In the genomic region with DNA sequence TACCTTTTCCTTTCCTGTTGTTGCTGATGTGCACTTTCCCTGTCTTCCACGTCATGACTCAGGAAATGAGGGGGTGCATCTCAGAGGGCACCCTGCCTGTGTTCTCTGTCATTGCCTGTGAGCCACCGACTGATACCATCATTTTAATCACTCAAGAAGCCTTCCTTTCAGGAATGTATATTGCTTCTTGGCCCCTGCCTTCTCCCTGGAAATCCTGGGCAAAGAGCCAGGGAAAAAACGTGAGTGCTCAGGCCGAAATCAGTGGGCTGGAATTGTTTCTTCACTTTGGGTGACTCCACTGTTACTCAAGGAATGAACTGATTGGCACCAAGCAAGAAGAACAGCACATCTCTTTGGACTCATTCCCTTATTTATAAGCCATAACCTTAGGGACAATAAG, we compare ENCODE assay signal across 16 cellular contexts.
DNase-seq lines count a peak whose midpoint lies in the region; ATAC-seq and TF ChIP-seq lines count a peak whose summit lies in the region.
"Had no signal": no experiment of that assay in that cellular context is flagged by ENCODE, and none has a peak within 500 bp of the region (broad histone marks: within the 10 kb centered on the region; RNA-seq: fewer than 3 reads in every experiment).

No MANE protein-coding gene starts in this region.

- TF ChIP-seq CTCF in A673 (conservative IDR thresholded peaks at IDR 0.05; ENCODE audit: low read depth, low read length), result no peak
- no peak for TF ChIP-seq CTCF in foreskin fibroblast (IDR thresholded peaks at IDR 0.05; ENCODE audit: low read depth, low read length)
- no peak for TF ChIP-seq CTCF in GM10248 (IDR thresholded peaks at IDR 0.05; ENCODE audit: control extremely low read depth, extremely low read depth, low read depth, missing control alignments)
- TF ChIP-seq CTCF in CD4-positive, alpha-beta T cell (IDR thresholded peaks at IDR 0.05), result no peak

- peaks cover 67% of the 10 kb centered on the region for H3K4me1 Mint-ChIP-seq in CD4-positive, alpha-beta T cell (ENCODE audit: low read depth)

- H3K36me3 ChIP-seq in A673 (ENCODE audit: insufficient read depth, low read length, poor library complexity, severe bottlenecking), result no peaks in the 10 kb centered on the region
- H3K36me3 ChIP-seq: spleen had no signal

- DNase-seq in A673 (ENCODE audit: low spot score) (peak; percentile 88), GM04504 (ENCODE audit: low read depth) (peak; percentile 85), SW 1271 (lab: John Stamatoyannopoulos, UW) (peak; percentile 22 to 25), foreskin fibroblast (peak; percentile 86 to 90), GM10248 (ENCODE audit: extremely low spot score) (no peak), anterior cingulate cortex (lab: John Stamatoyannopoulos, UW) (no peak)
- DNase-seq in stimulated activated CD8-positive, alpha-beta memory T cell treated with anti-CD3 and anti-CD28 coated beads, Interleukin-4, amount 100 ng/mL, for 48 hours, result no peak
- DNase-seq in CD4-positive, alpha-beta T cell, result no peak
- DNase-seq: activated CD4-positive, CD25-positive, alpha-beta regulatory T cell treated with anti-CD3 and anti-CD28 coated beads, Interleukin-2, amount 50 U/mL, for 72 hours; activated effector memory CD4-positive, alpha-beta T cell treated with Interleukin-2 at 50 U/mL for 16 hours; CD4-positive, alpha-beta memory T cell; cortex of kidney; mucosa of descending colon; NCI-H2029; spleen had no signal

- H3K4me3 Mint-ChIP-seq in CD4-positive, alpha-beta T cell, result no peak overlapping the region

- BruUV-seq in A673 (replicated peaks; lab: Mats Ljungman, UMichigan), result no TSS peak

- H3K4me1 ChIP-seq in A673 (ENCODE audit: insufficient read depth, low read length, poor library complexity, severe bottlenecking), result peaks cover 55% of the 10 kb centered on the region

- H3K27ac ChIP-seq in A673 (ENCODE audit: low read depth, low read length, poor library complexity, severe bottlenecking), result peak overlapping the region; percentile 46
- no peak overlapping the region for H3K27ac ChIP-seq in CD4-positive, alpha-beta T cell (ENCODE audit: low read depth, low read length)

- H3K4me3 ChIP-seq in A673 (ENCODE audit: low read depth, low read length, poor library complexity, severe bottlenecking) (no peak overlapping the region), foreskin fibroblast (ENCODE audit: low read depth in 1 of 2, low read length in 2 of 2) (no peak overlapping the region)
- H3K4me3 ChIP-seq: mucosa of descending colon, spleen had no signal

- no peak for ATAC-seq in CD4-positive, alpha-beta T cell (ENCODE audit: poor library complexity)
- ATAC-seq: mucosa of descending colon, Panc1 had no signal

- intact Hi-C loops in A673 (cut with micrococcal nuclease; ENCODE audit: unreplicated experiment), result no loop called here
- intact Hi-C loops in CD4-positive, alpha-beta T cell (cut with DNase I, micrococcal nuclease), result loop anchor here in 1 of 2 experiments (5.0 to 10.0 kb wide), 2 partner anchors 126 to 329 kb away; a partner anchor contains a TSS

- POLR2A ChIA-PET in A673 (lab: Charles Lee; ENCODE audit: low non-redundant PET), result no interaction called here
- POLR2A ChIA-PET in GM10248 (lab: Yijun Ruan, JAX), result no interaction called here
- POLR2A ChIA-PET in CD4-positive, alpha-beta T cell (lab: Charles Lee), result interaction anchor here (1.0 kb wide), 1 partner anchor 38 kb away, joined by 3 read pairs; no protein-coding TSS in a partner anchor

- CTCF ChIA-PET in A673 (lab: Charles Lee) (no interaction called here), GM10248 (lab: Yijun Ruan, JAX) (no interaction called here)
- CTCF ChIA-PET in CD4-positive, alpha-beta T cell (lab: Charles Lee), result no interaction called here

- H3K9me3 ChIP-seq in A673 (ENCODE audit: low read depth, low read length, poor library complexity, severe bottlenecking), result no peaks in the 10 kb centered on the region
- H3K9me3 ChIP-seq in CD4-positive, alpha-beta T cell (ENCODE audit: control insufficient read depth, low read length), result no peaks in the 10 kb centered on the region
- H3K9me3 ChIP-seq: mucosa of descending colon, spleen had no signal

- no peaks in the 10 kb centered on the region for H3K36me3 Mint-ChIP-seq in CD4-positive, alpha-beta T cell (ENCODE audit: low read depth)
- H3K36me3 Mint-ChIP-seq: CD4-positive, alpha-beta memory T cell had no signal

- no peaks in the 10 kb centered on the region for H3K27me3 ChIP-seq in A673 (replicated peaks; ENCODE audit: insufficient read depth, low read depth, low read length, poor library complexity)
- H3K27me3 ChIP-seq in CD4-positive, alpha-beta T cell (ENCODE audit: control insufficient read depth, insufficient read depth, low read length), result no peaks in the 10 kb centered on the region
- H3K27me3 ChIP-seq: spleen had no signal

- H3K9me3 Mint-ChIP-seq in CD4-positive, alpha-beta T cell, result no peaks in the 10 kb centered on the region

- no peaks in the 10 kb centered on the region for H3K27me3 Mint-ChIP-seq in CD4-positive, alpha-beta T cell
- H3K27me3 Mint-ChIP-seq: CD4-positive, alpha-beta memory T cell had no signal

- H3K27ac Mint-ChIP-seq in CD4-positive, alpha-beta T cell, result no peak overlapping the region

Comparison
In these comparisons a context has a peak if more than half of its experiments do, and no peak if none do; other contexts are left out.
1. DNase-seq: peak in A673 (single experiment), GM04504 (single experiment), SW 1271 (2 of 2) and foreskin fibroblast (2 of 2); none in stimulated activated CD8-positive, alpha-beta memory T cell treated with anti-CD3 and anti-CD28 coated beads, Interleukin-4, amount 100 ng/mL, for 48 hours (single experiment), GM10248 (single experiment), anterior cingulate cortex (0 of 58) and CD4-positive, alpha-beta T cell (0 of 10).